12 cellular contexts compared by ENCODE assay signal in genomic region chr11:62399172-62399867, GRCh38. TPM values are rescaled to one million over a fixed set of nuclear protein-coding genes. Genes with fewer than 3 reads are reported as not detected.
A peak's percentile ranks its signal among the peaks of the same experiment; 100 is the strongest.
DNase-seq lines count a peak whose midpoint lies in the region; ATAC-seq and TF ChIP-seq lines count a peak whose summit lies in the region.
"Had no signal": no experiment of that assay in that cellular context is flagged by ENCODE, and none has a peak within 500 bp of the region (broad histone marks: within the 10 kb centered on the region; RNA-seq: fewer than 3 reads in every experiment).

No MANE protein-coding gene starts in this region.

- CTCF ChIA-PET in CD8-positive, alpha-beta T cell (lab: Charles Lee): interaction anchor here (0.6 to 4.7 kb wide), 7 partner anchors 18 to 295 kb away, joined by 3 to 27 read pairs (median 4); no protein-coding TSS in a partner anchor

- H3K27me3 ChIP-seq in CD8-positive, alpha-beta T cell (ENCODE audit: insufficient read depth, low read length): no peaks in the 10 kb centered on the region

- H3K4me3 Mint-ChIP-seq in CD8-positive, alpha-beta T cell: peak overlapping the region; percentile 37
- H3K4me3 Mint-ChIP-seq in activated naive CD8-positive, alpha-beta T cell: no peak overlapping the region

- POLR2A ChIA-PET in CD8-positive, alpha-beta T cell (lab: Charles Lee): interaction anchor here (0.7 to 1.0 kb wide), 2 partner anchors 16 to 175 kb away, joined by 3 to 4 read pairs; partner anchors contain the start of gene EEF1G

- TF ChIP-seq CTCF in CD8-positive, alpha-beta T cell (IDR thresholded peaks at IDR 0.05): no peak
- TF ChIP-seq CTCF in omental fat pad (IDR thresholded peaks at IDR 0.05): no peak

- peak overlapping the region; percentile 25 for H3K4me3 ChIP-seq in CD8-positive, alpha-beta T cell (ENCODE audit: low read depth, low read length)
- H3K4me3 ChIP-seq: GM12878 had no signal

- no peaks in the 10 kb centered on the region for H3K36me3 ChIP-seq in CD8-positive, alpha-beta T cell (ENCODE audit: insufficient read depth, low read length)

- intact Hi-C loops in CD8-positive, alpha-beta T cell (cut with DNase I, micrococcal nuclease): loop anchor here in 1 of 2 experiments (5.0 kb wide), 1 partner anchor 463 kb away; no protein-coding TSS in a partner anchor
- intact Hi-C loops in left cardiac atrium (cut with DNase I): loop anchor here (5.0 to 10.0 kb wide), 3 partner anchors 145 to 295 kb away; partner anchors contain the start of gene AHNAK (in 1 of the 2)
- intact Hi-C loops in sciatic nerve (cut with DNase I): loop anchor here (10.0 kb wide), 1 partner anchor 145 kb away; the partner anchor contains the start of gene AHNAK

- H3K27ac ChIP-seq in CD8-positive, alpha-beta T cell (ENCODE audit: low read depth, low read length): no peak overlapping the region

- no peaks in the 10 kb centered on the region for H3K9me3 ChIP-seq in CD8-positive, alpha-beta T cell (ENCODE audit: low read length)

- H3K27ac Mint-ChIP-seq in CD8-positive, alpha-beta T cell: peak overlapping the region; percentile 91
- H3K27ac Mint-ChIP-seq in activated naive CD8-positive, alpha-beta T cell: peak overlapping the region; percentile 76
- H3K27ac Mint-ChIP-seq: activated naive CD4-positive, alpha-beta T cell treated with anti-CD3 and anti-CD28 coated beads, Interleukin-2, amount 50 U/mL, for 72 hours had no signal

- ATAC-seq in CD8-positive, alpha-beta T cell: no peak
- ATAC-seq in left cardiac atrium (no peak), sciatic nerve (peak; percentile 16), GM21786 (IDR thresholded peaks at IDR 0.05; ENCODE audit: unreplicated experiment) (no peak), omental fat pad (ENCODE audit: low FRiP score) (no peak)
- ATAC-seq: activated naive CD4-positive, alpha-beta T cell treated with anti-CD3 and anti-CD28 coated beads, Interleukin-2, amount 50 U/mL, for 72 hours; GM12878 had no signal

- no peaks in the 10 kb centered on the region for H3K36me3 Mint-ChIP-seq in CD8-positive, alpha-beta T cell
- H3K36me3 Mint-ChIP-seq in activated naive CD8-positive, alpha-beta T cell: peaks cover 2% of the 10 kb centered on the region
- H3K36me3 Mint-ChIP-seq: activated naive CD4-positive, alpha-beta T cell treated with anti-CD3 and anti-CD28 coated beads, Interleukin-2, amount 50 U/mL, for 72 hours had no signal

- H3K9me3 Mint-ChIP-seq in CD8-positive, alpha-beta T cell: no peaks in the 10 kb centered on the region
- H3K9me3 Mint-ChIP-seq in activated naive CD8-positive, alpha-beta T cell (ENCODE audit: low read depth): no peaks in the 10 kb centered on the region
- H3K9me3 Mint-ChIP-seq: activated naive CD4-positive, alpha-beta T cell treated with anti-CD3 and anti-CD28 coated beads, Interleukin-2, amount 50 U/mL, for 72 hours had no signal

- peaks cover 56% of the 10 kb centered on the region for H3K4me1 Mint-ChIP-seq in CD8-positive, alpha-beta T cell (ENCODE audit: low read depth)
- H3K4me1 Mint-ChIP-seq in activated naive CD8-positive, alpha-beta T cell (ENCODE audit: low read depth): peaks cover 56% of the 10 kb centered on the region

- H3K27me3 Mint-ChIP-seq in CD8-positive, alpha-beta T cell (ENCODE audit: low read depth): no peaks in the 10 kb centered on the region
- H3K27me3 Mint-ChIP-seq in activated naive CD8-positive, alpha-beta T cell: no peaks in the 10 kb centered on the region

- peak in 1 of 7 experiments; percentile 53 for DNase-seq in CD8-positive, alpha-beta T cell
- peak; percentile 27 for DNase-seq in left cardiac atrium
- peak; percentile 56 for DNase-seq in sciatic nerve (ENCODE audit: low spot score)
- no peak for DNase-seq in omental fat pad (ENCODE audit: low spot score)
- no peak for DNase-seq in inferior parietal cortex (ENCODE audit: extremely low spot score)
- no peak for DNase-seq in SIG-M5 treated with dmso at 0.1 percent for 504 hours (lab: John Stamatoyannopoulos, UW; ENCODE audit: unreplicated experiment)

- H3K4me1 ChIP-seq in CD8-positive, alpha-beta T cell (ENCODE audit: insufficient read depth, low read length): peaks cover 52% of the 10 kb centered on the region

RNA-seq across cellular contexts. Expression of gene SCGB1A1, which starts 19.5 kb away (rescaled TPM):
- not detected for total RNA-seq in CD8-positive, alpha-beta T cell
- total RNA-seq in left cardiac atrium (not detected), sciatic nerve (3.5 TPM), omental fat pad (not detected)
- total RNA-seq: activated naive CD4-positive, alpha-beta T cell treated with anti-CD3 and anti-CD28 coated beads, Interleukin-2, amount 50 U/mL, for 72 hours; fibroblast of lung; GM12878; HT-29 had no signal

Comparison
In these comparisons a context has a peak if more than half of its experiments do, and no peak if none do; other contexts are left out.
1. DNase-seq: peak in left cardiac atrium (single experiment) and sciatic nerve (single experiment); none in omental fat pad (single experiment), inferior parietal cortex (single experiment) and SIG-M5 treated with dmso at 0.1 percent for 504 hours (single experiment).